In genomic region chr12:3065300-3065699, GRCh38 we compare ENCODE assay signal across 1 cellular context.
TF ChIP-seq lines count a peak whose summit lies in the region.

No MANE protein-coding gene starts in this region.

TF ChIP-seq in GM23338, 12 proteins besides CTCF, POLR2A, EP300 and RAD21:
- TF ChIP-seq ZNF462 (CRISPR knock-in tag; IDR thresholded peaks at IDR 0.05): no peak
- no peak for TF ChIP-seq CREB1 (CRISPR knock-in tag; IDR thresholded peaks at IDR 0.05; ENCODE audit: low read depth)
- no peak for TF ChIP-seq EZH2 (IDR thresholded peaks at IDR 0.05; ENCODE audit: low read depth, unreplicated experiment)
- no peak for TF ChIP-seq JUNB (IDR thresholded peaks at IDR 0.05; ENCODE audit: unreplicated experiment)
- TF ChIP-seq ZNF331 (CRISPR knock-in tag; IDR thresholded peaks at IDR 0.05; ENCODE audit: low read depth): no peak
- TF ChIP-seq STAT1 (IDR thresholded peaks at IDR 0.05; ENCODE audit: unreplicated experiment): no peak
- no peak for TF ChIP-seq EZH2phosphoT487 (IDR thresholded peaks at IDR 0.05; ENCODE audit: unreplicated experiment)
- TF ChIP-seq ETS1 (IDR thresholded peaks at IDR 0.05): no peak
- TF ChIP-seq ZNF114 (CRISPR knock-in tag; IDR thresholded peaks at IDR 0.05): no peak
- no peak for TF ChIP-seq REST (IDR thresholded peaks at IDR 0.05; ENCODE audit: unreplicated experiment)
- no peak for TF ChIP-seq POLR2AphosphoS5 (IDR thresholded peaks at IDR 0.05; ENCODE audit: low read depth)
- TF ChIP-seq NANOG (IDR thresholded peaks at IDR 0.05; ENCODE audit: borderline replicate concordance): no peak
